ENCODE assay signal across 8 cellular contexts in the genomic region with DNA sequence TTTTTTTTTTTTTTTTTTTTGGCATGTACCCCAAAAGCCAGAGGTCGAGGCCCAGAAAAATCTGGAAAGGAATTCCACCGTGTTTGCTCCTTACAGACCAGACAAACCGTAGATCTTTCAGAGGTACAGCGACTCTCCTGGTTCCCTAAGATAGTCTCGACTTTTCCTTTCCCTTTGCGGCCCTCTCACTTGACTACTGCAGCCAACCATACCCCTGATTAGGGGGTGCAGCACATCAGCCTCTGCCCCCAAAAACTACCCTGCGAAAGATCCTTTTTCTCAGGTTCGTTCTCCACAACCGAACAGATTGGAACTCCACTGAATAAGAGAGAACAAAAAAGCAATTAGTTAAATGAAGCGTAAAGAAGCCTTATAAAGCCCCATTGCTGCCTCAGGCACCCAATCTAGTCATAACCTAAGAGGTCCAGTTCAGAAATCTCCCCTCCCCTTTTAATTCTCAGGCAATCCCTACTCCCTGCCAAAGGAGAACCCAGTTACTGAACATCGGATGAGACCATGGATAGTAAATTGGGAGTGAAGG. TPM values are rescaled to one million over a fixed set of nuclear protein-coding genes. Genes with fewer than 3 reads are reported as not detected.
DNase-seq lines count a peak whose midpoint lies in the region; ATAC-seq and TF ChIP-seq lines count a peak whose summit lies in the region.

No MANE protein-coding gene starts in this region.

- H3K9me3 ChIP-seq in AG04450 (ENCODE audit: control insufficient read depth, insufficient read depth, low read length) (no peaks in the 10 kb centered on the region), muscle layer of duodenum (ENCODE audit: control insufficient read depth in 1 of 2, low read length in 2 of 2) (no peaks in the 10 kb centered on the region)

- DNase-seq in AG04450 (ENCODE audit: low read depth, low spot score) (no peak), NB4 (ENCODE audit: low read depth) (peak; percentile 15), dorsolateral prefrontal cortex (no peak), cerebellar nuclear complex (lab: John Stamatoyannopoulos, UW) (no peak), dermis blood vessel endothelial cell (no peak)

- H3K27ac ChIP-seq in AG04450 (ENCODE audit: low read depth, low read length) (no peak overlapping the region), dorsolateral prefrontal cortex (peak overlapping the region in 57 of 59 donors; percentile 66 to 98 (median 93)), muscle layer of duodenum (ENCODE audit: low read length) (peak overlapping the region; percentile 62)

- TF ChIP-seq POLR2A in NB4 (IDR thresholded peaks at IDR 0.05; ENCODE audit: extremely low read depth, insufficient read length): no peak

- peaks cover 13 to 24% of the 10 kb centered on the region in 2 donors for H3K4me1 ChIP-seq in muscle layer of duodenum (ENCODE audit: control insufficient read depth in 1 of 2, insufficient read depth in 2 of 2, low read length in 2 of 2)

- H3K4me3 ChIP-seq in AG04450 (ENCODE audit: low read depth, low read length) (peak overlapping the region; percentile 70), NB4 (ENCODE audit: low read depth, low read length) (no peak overlapping the region), dorsolateral prefrontal cortex (peak overlapping the region; percentile 47 to 91 (median 80)), muscle layer of duodenum (ENCODE audit: low read depth in 1 of 2, low read length in 2 of 2) (peak overlapping the region; percentile 53 to 86)

- no peaks in the 10 kb centered on the region for H3K27me3 ChIP-seq in AG04450 (ENCODE audit: control insufficient read depth, insufficient read depth, low read length)
- H3K27me3 ChIP-seq in dorsolateral prefrontal cortex: no peaks in the 10 kb centered on the region
- H3K27me3 ChIP-seq in muscle layer of duodenum (ENCODE audit: low read depth, low read length): no peaks in the 10 kb centered on the region

- no peak for TF ChIP-seq CTCF in AG04450 (IDR thresholded peaks at IDR 0.05; ENCODE audit: low read depth, low read length)
- no peak for TF ChIP-seq CTCF in NB4 (IDR thresholded peaks at IDR 0.05; ENCODE audit: low read depth, low read length)
- no peak for TF ChIP-seq CTCF in dorsolateral prefrontal cortex (IDR thresholded peaks at IDR 0.05 in 54 of 56, conservative IDR thresholded peaks at IDR 0.05 in 2 of 56; ENCODE audit: low read depth in 1 of 56, partially characterized antibody in 56 of 56)

- ATAC-seq in GM19452 (IDR thresholded peaks at IDR 0.05; ENCODE audit: unreplicated experiment) (peak; percentile 9), GM18873 (IDR thresholded peaks at IDR 0.05; ENCODE audit: low FRiP score, unreplicated experiment) (no peak)

- intact Hi-C loops in dorsolateral prefrontal cortex (cut with DNase I): no loop called here

- POLR2A ChIA-PET in AG04450 (lab: Yijun Ruan, JAX): no interaction called here

- CTCF ChIA-PET in AG04450 (lab: Charles Lee): interaction anchor here (0.6 to 1.4 kb wide), 2 partner anchors 11 to 112 kb away, joined by 3 to 5 read pairs; no protein-coding TSS in a partner anchor

- peaks cover 0 to 3% of the 10 kb centered on the region in 2 donors for H3K36me3 ChIP-seq in muscle layer of duodenum (ENCODE audit: control insufficient read depth in 1 of 2, insufficient read depth in 2 of 2, low read length in 2 of 2)

RNA-seq across cellular contexts. Expression of gene TICAM2, which starts 0.4 kb away (rescaled TPM):
- polyA plus RNA-seq in AG04450 (2011; rRNA removed): 2.3 and 4.3 TPM in 2 replicates
- polyA minus RNA-seq in AG04450 (2011; rRNA and poly(A)+ RNA removed): 0.23 and 1.3 TPM in 2 replicates
- total RNA-seq in dorsolateral prefrontal cortex (1 to 10 TPM; 2.5 to 9.2 (median 5.4) TPM), dermis blood vessel endothelial cell (0.17 and 0.93 TPM in 2 replicates)

RNA-seq across cellular contexts. Expression of gene TMED7, which starts 23.2 kb away (rescaled TPM):
- 74.2 and 110 TPM in 2 replicates for polyA plus RNA-seq in AG04450 (2011; rRNA removed)
- 37.8 and 76.2 TPM in 2 replicates for polyA minus RNA-seq in AG04450 (2011; rRNA and poly(A)+ RNA removed)
- total RNA-seq in dorsolateral prefrontal cortex: 100 to 1,000 TPM in 2 of 120 experiments, 10 to 100 TPM in 118; 48.1 to 112 (median 68.4) TPM
- total RNA-seq in dermis blood vessel endothelial cell: 106 and 173 TPM in 2 replicates

RNA-seq across cellular contexts. Expression of gene FEM1C, which starts 58.1 kb away (rescaled TPM):
- polyA plus RNA-seq in AG04450 (2011; rRNA removed): 10.7 and 14.1 TPM in 2 replicates
- polyA minus RNA-seq in AG04450 (2011; rRNA and poly(A)+ RNA removed): 12.4 and 22.9 TPM in 2 replicates
- total RNA-seq in dorsolateral prefrontal cortex (10 to 100 TPM; 21.3 to 51.8 (median 33.7) TPM), dermis blood vessel endothelial cell (15.0 and 19.3 TPM in 2 replicates)
